Comparison of ENCODE assay signal across 24 cellular contexts in genomic region chr5:7668161-7668560, GRCh38.
"Had no signal": no experiment of that assay in that cellular context is flagged by ENCODE, and none has a peak within 500 bp of the region (broad histone marks: within the 10 kb centered on the region; RNA-seq: fewer than 3 reads in every experiment).

No MANE protein-coding gene starts in this region.

- H3K27me3 ChIP-seq: body of pancreas, cardiac muscle cell, Peyer's patch had no signal

- H3K9me3 ChIP-seq: body of pancreas, Peyer's patch, SJSA1 had no signal

- H3K36me3 ChIP-seq: cardiac muscle cell, Peyer's patch, SJSA1 had no signal

- H3K9me3 Mint-ChIP-seq: T-helper 1 cell treated with Interleukin-12 subunit alpha and Interleukin-12 subunit beta and Interleukin-4 antibody, amounts not matched to agents 30 μg/mL and 1 μg/mL, for 36 hours had no signal

- H3K4me1 ChIP-seq: body of pancreas, Peyer's patch, SJSA1 had no signal

- H3K4me3 Mint-ChIP-seq: activated CD8-positive, alpha-beta T cell treated with anti-CD3 and anti-CD28 coated beads, Interleukin-2, amount 10 ng/mL, durations not matched to agents 7 days and 5 days; T-helper 1 cell treated with Interleukin-12 subunit alpha and Interleukin-12 subunit beta and Interleukin-4 antibody, amounts not matched to agents 30 μg/mL and 1 μg/mL, for 36 hours; WTC11 had no signal

- DNase-seq: activated CD4-positive, alpha-beta T cell treated with anti-CD3 and anti-CD28 coated beads for 48 hours; activated CD4-positive, alpha-beta T cell treated with anti-CD3 and anti-CD28 coated beads, Interleukin-2, amount 50 U/mL, for 4 hours; activated CD4-positive, CD25-positive, alpha-beta regulatory T cell treated with anti-CD3 and anti-CD28 coated beads, Interleukin-2, amount 50 U/mL, for 72 hours; activated CD8-positive, alpha-beta memory T cell treated with anti-CD3 and anti-CD28 coated beads, Interleukin-2, amount 50 U/mL, for 48 hours; activated CD8-positive, alpha-beta T cell treated with anti-CD3 and anti-CD28 coated beads, Interleukin-2, amount 10 ng/mL, durations not matched to agents 7 days and 5 days; activated naive CD4-positive, alpha-beta T cell treated with anti-CD3 and anti-CD28 coated beads, Interleukin-2, amount 50 U/mL, for 16 hours; activated T-cell treated with anti-CD3 and anti-CD28 coated beads, Interleukin-2, amount 50 U/mL, for 1 hour; aorta; body of pancreas; MM.1S; NCI-H1105; NCI-H1436; NCI-H187 treated with DMSO at 0.1 percent for 48 hours; NCI-H2081 treated with DMSO at 0.1 percent for 48 hours; NCI-H446; NCI-H524; NCI-H748 treated with DMSO at 0.1 percent for 48 hours; Peyer's patch; SHP77 had no signal

- H3K4me3 ChIP-seq: body of pancreas, cardiac muscle cell, Peyer's patch, SJSA1 had no signal

- H3K27ac Mint-ChIP-seq: activated CD8-positive, alpha-beta T cell treated with anti-CD3 and anti-CD28 coated beads, Interleukin-2, amount 10 ng/mL, durations not matched to agents 7 days and 5 days; T-helper 1 cell treated with Interleukin-12 subunit alpha and Interleukin-12 subunit beta and Interleukin-4 antibody, amounts not matched to agents 30 μg/mL and 1 μg/mL, for 36 hours; WTC11 had no signal

- H3K27ac ChIP-seq: body of pancreas, cardiac muscle cell, Peyer's patch, RWPE1, SJSA1 had no signal

- ATAC-seq: activated CD8-positive, alpha-beta T cell treated with anti-CD3 and anti-CD28 coated beads, Interleukin-2, amount 10 ng/mL, durations not matched to agents 7 days and 5 days; body of pancreas; WTC11 had no signal
